Comparison of ENCODE assay signal across 9 cellular contexts in genomic region chr12:84356224-84356623, GRCh38.
"Had no signal": no experiment of that assay in that cellular context is flagged by ENCODE, and none has a peak within 500 bp of the region (broad histone marks: within the 10 kb centered on the region; RNA-seq: fewer than 3 reads in every experiment).

No MANE protein-coding gene starts in this region.

- DNase-seq: GM23248, GOT3, H7, H9, HCEC 1CT, HFFc6 had no signal

- H3K27ac Mint-ChIP-seq: GM23338, H9, HFFc6 had no signal

- H3K9me3 ChIP-seq: HAP-1 had no signal

- H3K4me1 ChIP-seq: HAP-1 had no signal

- H3K4me2 ChIP-seq: GM23338 had no signal

- H3K4me3 Mint-ChIP-seq: GM23338, H9, HFFc6 had no signal

- H3K4me3 ChIP-seq: GM23248, GM23338, HAP-1 had no signal

- H3K36me3 ChIP-seq: HAP-1 had no signal

- H2AFZ ChIP-seq: GM23248, GM23338 had no signal

- H3K27ac ChIP-seq: GM23248 had no signal

- H3K9me3 Mint-ChIP-seq: GM23338, H9, HFFc6 had no signal

- ATAC-seq: GM23338, HCT116 had no signal

- H3K4me1 Mint-ChIP-seq: GM23338 had no signal
